ENCODE assay signal across 8 cellular contexts in genomic region chrX:119887721-119888425, GRCh38. TPM values are rescaled to one million over a fixed set of nuclear protein-coding genes. Genes with fewer than 3 reads are reported as not detected.
DNase-seq lines count a peak whose midpoint lies in the region; ATAC-seq and TF ChIP-seq lines count a peak whose summit lies in the region.

No MANE protein-coding gene starts in this region.

- peak; percentile 51 to 73 for TF ChIP-seq CTCF in Caco-2 (IDR thresholded peaks at IDR 0.05; ENCODE audit: insufficient read depth in 1 of 2, low read depth in 1 of 2, low read length in 1 of 2, severe bottlenecking in 1 of 2, unreplicated experiment in 1 of 2)
- peak; percentile 64 for TF ChIP-seq CTCF in WTC11 (IDR thresholded peaks at IDR 0.05)
- TF ChIP-seq CTCF in cardiac fibroblast (IDR thresholded peaks at IDR 0.05; ENCODE audit: low read depth, low read length), result peak; percentile 69

- POLR2A ChIA-PET in Caco-2 (lab: Charles Lee) (interaction anchor here (0.6 to 1.2 kb wide), 3 partner anchors 9 to 35 kb away, joined by 4 to 11 read pairs (median 4); partner anchors contain the start of gene UPF3B), WTC11 (lab: Charles Lee) (interaction anchor here (1.0 to 1.1 kb wide), 2 partner anchors 9 to 97 kb away, joined by 3 to 5 read pairs; partner anchors contain the start of gene RPL39)

- H3K36me3 Mint-ChIP-seq in Caco-2 (ENCODE audit: insufficient read depth, unreplicated experiment), result no peaks in the 10 kb centered on the region
- no peaks in the 10 kb centered on the region for H3K36me3 Mint-ChIP-seq in WTC11

- CTCF ChIA-PET in Caco-2 (lab: Charles Lee), result interaction anchor here (0.6 to 1.5 kb wide), 8 partner anchors 9 to 99 kb away, joined by 3 to 8 read pairs (median 4); partner anchors contain the start of genes RNF113A, RPL39 and UPF3B
- CTCF ChIA-PET in WTC11 (lab: Charles Lee), result interaction anchor here (0.6 to 2.2 kb wide), 25 partner anchors 8 to 405 kb away, joined by 3 to 15 read pairs (median 4); partner anchors contain the start of genes AKAP14, RPL39, SEPTIN6 and SOWAHD

- BruUV-seq in Caco-2 (replicated peaks; lab: Mats Ljungman, UMichigan), result no TSS peak

- peak; percentile 85 to 86 for DNase-seq in Caco-2
- peak; percentile 10 for DNase-seq in NCI-H1105 (lab: John Stamatoyannopoulos, UW)
- DNase-seq in WTC11 (ENCODE audit: low spot score), result peak; percentile 86
- peak; percentile 46 to 56 for DNase-seq in cardiac fibroblast (ENCODE audit: low read depth in 2 of 2)
- DNase-seq in islet precursor cell, result peak; percentile 92
- DNase-seq in stimulated activated CD4-positive, alpha-beta T cell treated with anti-CD3 and anti-CD28 coated beads, Interleukin-2, amount 100 ng/mL, for 24 hours, result peak; percentile 63 to 68
- DNase-seq in NCI-H2107 treated with DMSO at 0.1 percent for 48 hours (lab: John Stamatoyannopoulos, UW; ENCODE audit: unreplicated experiment), result no peak

- no peaks in the 10 kb centered on the region for H3K27me3 ChIP-seq in Caco-2 (replicated peaks; ENCODE audit: control insufficient read depth, insufficient read depth, low read length)

- intact Hi-C loops in Caco-2 (cut with micrococcal nuclease; ENCODE audit: unreplicated experiment), result loop anchor here (5.0 kb wide), 1 partner anchor 54 kb away; the partner anchor contains the start of gene NKAP

- peaks cover 7% of the 10 kb centered on the region; the same call in 1 of the 2 replicates for H3K4me1 ChIP-seq in Caco-2

- H3K9me3 Mint-ChIP-seq in Caco-2 (ENCODE audit: unreplicated experiment) (no peaks in the 10 kb centered on the region), WTC11 (no peaks in the 10 kb centered on the region)

- ATAC-seq in GM21619 (IDR thresholded peaks at IDR 0.05; ENCODE audit: unreplicated experiment), result peak; percentile 96
- ATAC-seq in WTC11, result peak; percentile 96

- no peaks in the 10 kb centered on the region for H3K36me3 ChIP-seq in Caco-2 (ENCODE audit: control insufficient read depth, insufficient read depth, low read length)

- H3K4me3 ChIP-seq in Caco-2 (ENCODE audit: low read depth, low read length) (peak overlapping the region; percentile 47), cardiac fibroblast (replicated peaks in 1 of 2; ENCODE audit: low read depth in 2 of 2, low read length in 2 of 2) (peak overlapping the region; percentile 33 to 38)

- H3K27ac Mint-ChIP-seq in Caco-2 (ENCODE audit: unreplicated experiment) (no peak overlapping the region), WTC11 (no peak overlapping the region)

- peak overlapping the region; percentile 66 for H3K4me3 Mint-ChIP-seq in Caco-2 (ENCODE audit: unreplicated experiment)
- peak overlapping the region; percentile 64 for H3K4me3 Mint-ChIP-seq in WTC11

- H3K4me1 Mint-ChIP-seq in Caco-2 (ENCODE audit: low read depth, unreplicated experiment), result no peaks in the 10 kb centered on the region
- no peaks in the 10 kb centered on the region for H3K4me1 Mint-ChIP-seq in WTC11

- no peaks in the 10 kb centered on the region for H3K27me3 Mint-ChIP-seq in Caco-2 (ENCODE audit: insufficient read depth, unreplicated experiment)
- no peaks in the 10 kb centered on the region for H3K27me3 Mint-ChIP-seq in WTC11 (ENCODE audit: low read depth)

- no peaks in the 10 kb centered on the region for H3K9me3 ChIP-seq in Caco-2

TF ChIP-seq in WTC11, 78 proteins besides CTCF, POLR2A, EP300 and RAD21:
- TF ChIP-seq FOXJ3 (CRISPR knock-in tag; IDR thresholded peaks at IDR 0.05; ENCODE audit: borderline replicate concordance) (no peak), ZNF121 (CRISPR knock-in tag; IDR thresholded peaks at IDR 0.05) (peak; percentile 95)
TF ChIP-seq in WTC11: peak in this region for 1.

RNA-seq across cellular contexts. Expression of gene AKAP14, which starts 7.8 kb away (rescaled TPM):
- total RNA-seq in Caco-2 (2022), result not detected in 2 replicates
- 0.85 to 1.6 TPM in 2 of 3 replicates, not detected in the other for total RNA-seq in WTC11 (2021)

RNA-seq across cellular contexts. Expression of gene NDUFA1, which starts 16.2 kb away (rescaled TPM):
- total RNA-seq in Caco-2 (2022), result 82.6 and 83.6 TPM in 2 replicates
- total RNA-seq in WTC11 (2021), result 84.3 to 89.9 TPM (median 89.4 TPM) in 3 replicates

RNA-seq across cellular contexts. Expression of gene RNF113A, which starts 16.3 kb away (rescaled TPM):
- total RNA-seq in Caco-2 (2022) (12.7 and 13.3 TPM in 2 replicates), WTC11 (2021) (16.5 to 16.9 TPM (median 16.6 TPM) in 3 replicates)

RNA-seq across cellular contexts. Expression of gene UPF3B, which starts 35.1 kb away (rescaled TPM):
- 18.4 and 19.0 TPM in 2 replicates for total RNA-seq in Caco-2 (2022)
- 19.2 to 23.1 TPM (median 23.0 TPM) in 3 replicates for total RNA-seq in WTC11 (2021)

RNA-seq across cellular contexts. Expression of gene NKAP, which starts 55.7 kb away (rescaled TPM):
- total RNA-seq in Caco-2 (2022) (7.2 and 9.5 TPM in 2 replicates), WTC11 (2021) (6.4 to 6.9 TPM (median 6.7 TPM) in 3 replicates)
